ENCODE assay signal across 28 cellular contexts in the genomic region with DNA sequence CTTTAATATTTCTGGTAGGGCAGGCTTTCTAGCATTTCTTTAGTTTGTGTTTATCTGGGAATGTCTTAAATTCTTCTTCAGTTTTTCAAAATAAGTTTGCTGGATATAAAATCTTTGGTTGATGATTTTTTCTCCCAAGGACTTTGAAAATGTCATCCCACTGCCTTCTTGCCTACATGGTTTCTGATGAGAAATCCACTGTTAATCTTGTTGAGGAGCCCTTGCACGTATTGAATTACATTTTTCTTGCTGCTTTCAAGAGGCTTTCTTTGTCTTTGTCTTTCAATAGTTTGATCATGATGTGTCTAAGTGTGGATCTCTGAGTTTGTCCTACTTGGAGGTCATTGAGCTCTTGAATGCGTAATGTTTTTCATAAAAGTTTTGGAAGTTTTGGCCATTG.
"Had no signal": no experiment of that assay in that cellular context is flagged by ENCODE, and none has a peak within 500 bp of the region (broad histone marks: within the 10 kb centered on the region; RNA-seq: fewer than 3 reads in every experiment).

No MANE protein-coding gene starts in this region.

- H3K4me3 ChIP-seq: neural progenitor cell, ovary, psoas muscle, skin epidermis, smooth muscle cell, spleen, suprapubic skin, testis, tibial artery, transverse colon, upper lobe of right lung, uterus had no signal

- H3K4me2 ChIP-seq: neural progenitor cell, smooth muscle cell had no signal

- H3K27ac ChIP-seq: neural progenitor cell, ovary, parathyroid adenoma, psoas muscle, skin epidermis, spleen, suprapubic skin, testis, tibial artery, transverse colon, upper lobe of right lung, uterus had no signal

- H3K4me1 ChIP-seq: parathyroid adenoma, spleen, suprapubic skin, testis, tibial artery, transverse colon, upper lobe of right lung, uterus had no signal

- H3K27me3 ChIP-seq: neural progenitor cell, ovary, spleen, suprapubic skin, testis, tibial artery, transverse colon, upper lobe of right lung, uterus had no signal

- H2AFZ ChIP-seq: neural progenitor cell, parathyroid adenoma had no signal

- ATAC-seq: natural killer cell; psoas muscle; right cardiac atrium; sciatic nerve; stimulated activated memory B cell treated with anti-CD40 and anti-IgM and Interleukin-4, amounts not matched to agents 10 μg/mL and 1 μg/mL and 100 μg/mL, for 72 hours; stimulated activated naive CD8-positive, alpha-beta T cell treated with anti-CD3 and anti-CD28 coated beads, Interleukin-15, amount 100 ng/mL, for 72 hours; stimulated activated naive CD8-positive, alpha-beta T cell treated with anti-CD3 and anti-CD28 coated beads, Interleukin-15, Interleukin-2, amounts not matched to agents 100 U/mL and 50 U/mL, for 24 hours; upper lobe of right lung had no signal

- H3K79me2 ChIP-seq: parathyroid adenoma had no signal

- H3K36me3 ChIP-seq: neural progenitor cell, ovary, suprapubic skin, uterus had no signal

- H3K9ac ChIP-seq: neural progenitor cell, parathyroid adenoma had no signal

- DNase-seq: natural killer cell; occipital lobe; ovary; posterior cingulate gyrus; psoas muscle; right cardiac atrium; spleen; stimulated activated CD4-positive, alpha-beta T cell treated with anti-CD3 and anti-CD28 coated beads, Interleukin-12 subunit alpha, Interleukin-12 subunit beta, amount 100 ng/mL, for 4 hours; stimulated activated CD4-positive, alpha-beta T cell treated with anti-CD3 and anti-CD28 coated beads, Interleukin-1b, Interleukin-23, amount 100 ng/mL, for 48 hours; stimulated activated CD4-positive, alpha-beta T cell treated with anti-CD3 and anti-CD28 coated beads, Interleukin-4, amount 100 ng/mL, for 1 hour; stimulated activated CD4-positive, alpha-beta T cell treated with anti-CD3 and anti-CD28 coated beads, Interleukin-4, amount 100 ng/mL, for 4 hours; stimulated activated CD8-positive, alpha-beta memory T cell treated with anti-CD3 and anti-CD28 coated beads, Interleukin-4, amount 100 ng/mL, for 48 hours; stimulated activated naive CD4-positive, alpha-beta T cell; stimulated activated naive CD8-positive, alpha-beta T cell treated with anti-CD3 and anti-CD28 coated beads, Interleukin-15, amount 100 ng/mL, for 72 hours; stimulated activated naive CD8-positive, alpha-beta T cell treated with anti-CD3 and anti-CD28 coated beads, Interleukin-15, Interleukin-2, amounts not matched to agents 100 U/mL and 50 U/mL, for 24 hours; substantia nigra; testis; tibial artery; transverse colon; upper lobe of right lung; uterus had no signal

- H3K9me3 ChIP-seq: testis had no signal
